In genomic region chr17:20982589-20983358, GRCh38 we compare ENCODE assay signal across 14 cellular contexts.
DNase-seq lines count a peak whose midpoint lies in the region; ATAC-seq and TF ChIP-seq lines count a peak whose summit lies in the region.
"Had no signal": no experiment of that assay in that cellular context is flagged by ENCODE, and none has a peak within 500 bp of the region (broad histone marks: within the 10 kb centered on the region; RNA-seq: fewer than 3 reads in every experiment).

No MANE protein-coding gene starts in this region.

- intact Hi-C loops in cardiac septum (cut with DNase I) (no loop called here), Right ventricle myocardium superior (cut with DNase I) (no loop called here), vagina (cut with DNase I) (no loop called here)

- peaks cover 25% of the 10 kb centered on the region for H3K36me3 Mint-ChIP-seq in endodermal cell (ENCODE audit: low read depth)

- H3K9ac ChIP-seq in endodermal cell (ENCODE audit: extremely low read depth, low read length, poor library complexity, severe bottlenecking) = no peak overlapping the region

- H3K4me3 ChIP-seq in endodermal cell (ENCODE audit: low read length) (no peak overlapping the region), vagina (no peak overlapping the region)
- H3K4me3 ChIP-seq: A549 had no signal

- WGBS in endodermal cell (ENCODE audit: insufficient coverage in 1 of 2, insufficient read length in 1 of 2), 2 experiments = 93 to 94% methylated on average over 4 to 17 of the region's 17 CpGs

- H3K27ac Mint-ChIP-seq in endodermal cell = no peak overlapping the region
- H3K27ac Mint-ChIP-seq: CD4-positive, alpha-beta T cell; H9 had no signal

- H3K27me3 Mint-ChIP-seq in endodermal cell (ENCODE audit: insufficient read depth) = no peaks in the 10 kb centered on the region

- H3K4me1 ChIP-seq in endodermal cell (ENCODE audit: control insufficient read depth, insufficient read depth, low read length) = peaks cover 5% of the 10 kb centered on the region
- no peaks in the 10 kb centered on the region for H3K4me1 ChIP-seq in vagina
- H3K4me1 ChIP-seq: A549 had no signal

- no peaks in the 10 kb centered on the region for H3K27me3 ChIP-seq in endodermal cell (ENCODE audit: control insufficient read depth, insufficient read depth, low read length, poor library complexity, severe bottlenecking)
- no peaks in the 10 kb centered on the region for H3K27me3 ChIP-seq in vagina

- peaks cover 28% of the 10 kb centered on the region for H3K9me3 Mint-ChIP-seq in endodermal cell
- H3K9me3 Mint-ChIP-seq: CD4-positive, alpha-beta T cell had no signal

- TF ChIP-seq POLR2A in vagina (IDR thresholded peaks at IDR 0.05) = no peak

- H3K4me3 Mint-ChIP-seq in endodermal cell = no peak overlapping the region
- H3K4me3 Mint-ChIP-seq: CD4-positive, alpha-beta T cell; H9 had no signal

- H3K27ac ChIP-seq in endodermal cell (ENCODE audit: low read depth, low read length) (no peak overlapping the region), vagina (no peak overlapping the region)
- H3K27ac ChIP-seq: A549, C4-2B had no signal

- ATAC-seq in Right ventricle myocardium superior (ENCODE audit: poor library complexity) (no peak), left lobe of liver (no peak), GM18907 (IDR thresholded peaks at IDR 0.05; ENCODE audit: unreplicated experiment) (no peak)

- H3K4me1 Mint-ChIP-seq in endodermal cell = peaks cover 2% of the 10 kb centered on the region
- H3K4me1 Mint-ChIP-seq: H9 had no signal

- H3K9me3 ChIP-seq in endodermal cell (ENCODE audit: control insufficient read depth, low read length) (peaks cover 3% of the 10 kb centered on the region), vagina (no peaks in the 10 kb centered on the region)
- H3K9me3 ChIP-seq: A549 had no signal

- DNase-seq in cardiac septum (ENCODE audit: low spot score) (peak; percentile 39), Right ventricle myocardium superior (no peak), endodermal cell (peak; percentile 41), mesenteric fat pad (ENCODE audit: low spot score) (peak; percentile 55), vagina (ENCODE audit: extremely low spot score in 2 of 2) (peak; percentile 40 to 94), left lobe of liver (ENCODE audit: low spot score) (no peak)
- DNase-seq: AML-193; Caco-2; CD4-positive, alpha-beta T cell; GDM1; H9 had no signal

- H3K36me3 ChIP-seq in endodermal cell (ENCODE audit: control insufficient read depth, insufficient read depth, low read length) = no peaks in the 10 kb centered on the region
- no peaks in the 10 kb centered on the region for H3K36me3 ChIP-seq in vagina

- TF ChIP-seq CTCF in endodermal cell (conservative IDR thresholded peaks at IDR 0.05) = no peak
- TF ChIP-seq CTCF in vagina (IDR thresholded peaks at IDR 0.05) = no peak

Comparison
In these comparisons a context has a peak if more than half of its experiments do, and no peak if none do; other contexts are left out.
1. DNase-seq: peak in cardiac septum (single experiment), endodermal cell (single experiment), mesenteric fat pad (single experiment) and vagina (2 of 2); none in Right ventricle myocardium superior (single experiment) and left lobe of liver (single experiment).